ENCODE assay signal across 8 cellular contexts in the genomic region with DNA sequence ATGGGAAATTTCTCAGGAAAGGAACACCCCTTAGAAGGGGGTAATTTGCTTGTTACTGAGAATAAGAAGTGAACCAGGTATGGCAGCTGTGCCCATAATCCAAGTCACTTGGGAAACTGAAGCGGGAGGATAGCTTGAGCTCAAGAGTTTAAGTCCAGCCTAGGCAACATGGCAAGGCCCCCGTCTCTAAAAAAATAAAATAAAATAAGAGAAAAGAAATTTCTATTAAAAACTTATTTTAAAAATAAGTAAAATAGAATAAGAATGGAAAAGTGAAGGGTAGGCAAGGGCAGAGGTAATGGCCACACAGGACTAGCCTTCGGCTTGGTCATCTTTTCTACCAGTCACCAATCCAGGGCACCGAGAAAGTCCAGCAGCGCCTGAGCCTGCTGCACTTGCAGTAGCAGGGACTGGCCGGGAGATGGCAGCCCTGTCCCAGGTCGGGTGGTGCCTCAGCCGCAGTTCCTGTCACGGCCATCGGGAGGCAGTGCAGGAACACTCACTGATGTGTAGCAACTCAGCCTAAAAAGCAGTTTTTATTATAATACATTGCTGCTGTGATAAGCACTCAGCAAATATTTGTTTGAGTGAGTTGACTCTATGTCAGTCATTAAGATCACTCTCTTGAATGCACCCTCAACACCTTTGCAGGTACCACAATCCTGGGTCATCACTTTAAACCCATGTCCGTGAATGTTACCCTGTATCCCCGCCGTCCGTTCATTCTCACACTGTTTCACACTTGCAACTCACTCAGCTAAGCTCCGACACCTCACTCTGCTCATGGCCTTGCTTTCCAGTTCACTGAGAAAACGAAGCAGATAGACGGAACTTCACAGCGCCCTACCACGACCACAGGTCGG. TPM values are rescaled to one million over a fixed set of nuclear protein-coding genes. Genes with fewer than 3 reads are reported as not detected.
DNase-seq lines count a peak whose midpoint lies in the region; ATAC-seq and TF ChIP-seq lines count a peak whose summit lies in the region.

No MANE protein-coding gene starts in this region.

- DNase-seq in DMS79 (lab: John Stamatoyannopoulos, UW) (peak; percentile 41), Panc1 (ENCODE audit: low read depth, low spot score) (peak; percentile 85), fibroblast of peridontal ligament (ENCODE audit: extremely low read depth) (peak; percentile 79)
- peak; percentile 76 for DNase-seq in Jurkat, Clone E6-1 (ENCODE audit: low read depth, low spot score)
- peak; percentile 88 to 92 for DNase-seq in activated T-cell treated with anti-CD3 and anti-CD28 coated beads, Interleukin-2, amount 50 U/mL, for 72 hours
- DNase-seq in stimulated activated naive CD8-positive, alpha-beta T cell treated with anti-CD3 and anti-CD28 coated beads, Interleukin-15, amount 100 ng/mL, for 72 hours, result peak; percentile 88 to 90

- H3K4me3 Mint-ChIP-seq in activated T-cell treated with anti-CD3 and anti-CD28 coated beads, Interleukin-2, amount 50 U/mL, for 72 hours, result no peak overlapping the region
- no peak overlapping the region for H3K4me3 Mint-ChIP-seq in stimulated activated naive CD8-positive, alpha-beta T cell treated with anti-CD3 and anti-CD28 coated beads, Interleukin-15, amount 100 ng/mL, for 72 hours

- no TSS peak for BruUV-seq in Panc1 (replicated peaks; lab: Mats Ljungman, UMichigan)

- H3K9me3 ChIP-seq in Panc1 (ENCODE audit: control insufficient read depth, insufficient read depth, low read depth, low read length) (no peaks in the 10 kb centered on the region), neural cell (ENCODE audit: low read length) (no peaks in the 10 kb centered on the region)

- H3K36me3 ChIP-seq in Panc1 (ENCODE audit: control insufficient read depth, insufficient read depth, low read length), result no peaks in the 10 kb centered on the region
- H3K36me3 ChIP-seq in neural cell (ENCODE audit: insufficient read depth, low read length), result no peaks in the 10 kb centered on the region

- intact Hi-C loops in Panc1 (cut with micrococcal nuclease; ENCODE audit: unreplicated experiment), result loop anchor here (1.0 to 10.0 kb wide), 3 partner anchors 123 to 313 kb away; no protein-coding TSS in a partner anchor

- in situ Hi-C loops in Panc1 (cut with HindIII; ENCODE audit: low pct_unique_long_range_greater_than_20kb, low sequenced_read_pairs), result no loop called here

- H3K27me3 Mint-ChIP-seq in activated T-cell treated with anti-CD3 and anti-CD28 coated beads, Interleukin-2, amount 50 U/mL, for 72 hours (ENCODE audit: low read depth), result no peaks in the 10 kb centered on the region
- H3K27me3 Mint-ChIP-seq in stimulated activated naive CD8-positive, alpha-beta T cell treated with anti-CD3 and anti-CD28 coated beads, Interleukin-15, amount 100 ng/mL, for 72 hours, result no peaks in the 10 kb centered on the region

- H2AFZ ChIP-seq in neural cell (ENCODE audit: low read depth, low read length), result no peak overlapping the region

- H3K4me1 ChIP-seq in Panc1 (ENCODE audit: control insufficient read depth, insufficient read depth, low read length), result no peaks in the 10 kb centered on the region

- no peaks in the 10 kb centered on the region for H3K4me1 Mint-ChIP-seq in activated T-cell treated with anti-CD3 and anti-CD28 coated beads, Interleukin-2, amount 50 U/mL, for 72 hours (ENCODE audit: low read depth)
- no peaks in the 10 kb centered on the region for H3K4me1 Mint-ChIP-seq in stimulated activated naive CD8-positive, alpha-beta T cell treated with anti-CD3 and anti-CD28 coated beads, Interleukin-15, amount 100 ng/mL, for 72 hours

- H3K27me3 ChIP-seq in Panc1 (ENCODE audit: control insufficient read depth, insufficient read depth, low read length) (no peaks in the 10 kb centered on the region), neural cell (ENCODE audit: insufficient read depth, low read depth, low read length) (no peaks in the 10 kb centered on the region)

- ATAC-seq in GM21576 (IDR thresholded peaks at IDR 0.05; ENCODE audit: unreplicated experiment) (peak; percentile 89), Panc1 (peak; percentile 90)
- peak; percentile 89 to 94 for ATAC-seq in activated T-cell treated with anti-CD3 and anti-CD28 coated beads, Interleukin-2, amount 50 U/mL, for 72 hours (replicated peaks in 1 of 2)
- peak; percentile 82 for ATAC-seq in stimulated activated naive CD8-positive, alpha-beta T cell treated with anti-CD3 and anti-CD28 coated beads, Interleukin-15, amount 100 ng/mL, for 72 hours

- no peaks in the 10 kb centered on the region for H3K9me2 ChIP-seq in neural cell (ENCODE audit: insufficient read depth, low read length)

- H3K9ac ChIP-seq in neural cell (ENCODE audit: low read length), result no peak overlapping the region

- no peak for TF ChIP-seq EP300 in neural cell (conservative IDR thresholded peaks at IDR 0.05; ENCODE audit: poor library complexity, severe bottlenecking)

- TF ChIP-seq CTCF in Panc1 (IDR thresholded peaks at IDR 0.05), result peak; percentile 100
- TF ChIP-seq CTCF in neural cell (IDR thresholded peaks at IDR 0.05; ENCODE audit: poor library complexity, severe bottlenecking), result peak; percentile 99

- peak; percentile 93 for TF ChIP-seq RAD21 in neural cell (conservative IDR thresholded peaks at IDR 0.05)

- no peaks in the 10 kb centered on the region for H3K79me2 ChIP-seq in neural cell (replicated peaks; ENCODE audit: insufficient read depth, low read length)

- CTCF ChIA-PET in Panc1 (lab: Charles Lee), result interaction anchor here (0.7 to 1.2 kb wide), 3 partner anchors 17 to 314 kb away, joined by 3 to 5 read pairs (median 3); no protein-coding TSS in a partner anchor

- no peak overlapping the region for H3K27ac Mint-ChIP-seq in activated T-cell treated with anti-CD3 and anti-CD28 coated beads, Interleukin-2, amount 50 U/mL, for 72 hours
- H3K27ac Mint-ChIP-seq in stimulated activated naive CD8-positive, alpha-beta T cell treated with anti-CD3 and anti-CD28 coated beads, Interleukin-15, amount 100 ng/mL, for 72 hours, result no peak overlapping the region

- H3F3A ChIP-seq in neural cell (ENCODE audit: insufficient read depth, low read length, poor library complexity, severe bottlenecking), result no peaks in the 10 kb centered on the region

- H3K9me3 Mint-ChIP-seq in activated T-cell treated with anti-CD3 and anti-CD28 coated beads, Interleukin-2, amount 50 U/mL, for 72 hours, result no peaks in the 10 kb centered on the region
- no peaks in the 10 kb centered on the region for H3K9me3 Mint-ChIP-seq in stimulated activated naive CD8-positive, alpha-beta T cell treated with anti-CD3 and anti-CD28 coated beads, Interleukin-15, amount 100 ng/mL, for 72 hours

- H4K20me1 ChIP-seq in neural cell (ENCODE audit: insufficient read depth), result no peaks in the 10 kb centered on the region

- POLR2A ChIA-PET in Panc1 (lab: Charles Lee), result no interaction called here

- H3K36me3 Mint-ChIP-seq in activated T-cell treated with anti-CD3 and anti-CD28 coated beads, Interleukin-2, amount 50 U/mL, for 72 hours (ENCODE audit: insufficient read depth in 2 of 2), result no peaks in the 10 kb centered on the region

- H3K27ac ChIP-seq in Panc1 (ENCODE audit: low read length), result no peak overlapping the region
- H3K27ac ChIP-seq in neural cell (ENCODE audit: low read length), result no peak overlapping the region

- H3K4me3 ChIP-seq in Jurkat, Clone E6-1 (ENCODE audit: low read length), result no peak overlapping the region
- H3K4me3 ChIP-seq in Panc1 (ENCODE audit: low read depth in 2 of 2, low read length in 2 of 2) (no peak overlapping the region), neural cell (ENCODE audit: low read length) (no peak overlapping the region)

- no peak overlapping the region for H3K4me2 ChIP-seq in neural cell (ENCODE audit: low read length)

TF ChIP-seq in neural cell, 6 proteins besides CTCF, POLR2A, EP300 and RAD21:
- TF ChIP-seq, protein P1, sequence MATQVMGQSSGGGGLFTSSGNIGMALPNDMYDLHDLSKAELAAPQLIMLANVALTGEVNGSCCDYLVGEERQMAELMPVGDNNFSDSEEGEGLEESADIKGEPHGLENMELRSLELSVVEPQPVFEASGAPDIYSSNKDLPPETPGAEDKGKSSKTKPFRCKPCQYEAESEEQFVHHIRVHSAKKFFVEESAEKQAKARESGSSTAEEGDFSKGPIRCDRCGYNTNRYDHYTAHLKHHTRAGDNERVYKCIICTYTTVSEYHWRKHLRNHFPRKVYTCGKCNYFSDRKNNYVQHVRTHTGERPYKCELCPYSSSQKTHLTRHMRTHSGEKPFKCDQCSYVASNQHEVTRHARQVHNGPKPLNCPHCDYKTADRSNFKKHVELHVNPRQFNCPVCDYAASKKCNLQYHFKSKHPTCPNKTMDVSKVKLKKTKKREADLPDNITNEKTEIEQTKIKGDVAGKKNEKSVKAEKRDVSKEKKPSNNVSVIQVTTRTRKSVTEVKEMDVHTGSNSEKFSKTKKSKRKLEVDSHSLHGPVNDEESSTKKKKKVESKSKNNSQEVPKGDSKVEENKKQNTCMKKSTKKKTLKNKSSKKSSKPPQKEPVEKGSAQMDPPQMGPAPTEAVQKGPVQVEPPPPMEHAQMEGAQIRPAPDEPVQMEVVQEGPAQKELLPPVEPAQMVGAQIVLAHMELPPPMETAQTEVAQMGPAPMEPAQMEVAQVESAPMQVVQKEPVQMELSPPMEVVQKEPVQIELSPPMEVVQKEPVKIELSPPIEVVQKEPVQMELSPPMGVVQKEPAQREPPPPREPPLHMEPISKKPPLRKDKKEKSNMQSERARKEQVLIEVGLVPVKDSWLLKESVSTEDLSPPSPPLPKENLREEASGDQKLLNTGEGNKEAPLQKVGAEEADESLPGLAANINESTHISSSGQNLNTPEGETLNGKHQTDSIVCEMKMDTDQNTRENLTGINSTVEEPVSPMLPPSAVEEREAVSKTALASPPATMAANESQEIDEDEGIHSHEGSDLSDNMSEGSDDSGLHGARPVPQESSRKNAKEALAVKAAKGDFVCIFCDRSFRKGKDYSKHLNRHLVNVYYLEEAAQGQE (IDR thresholded peaks at IDR 0.05; ENCODE audit: borderline replicate concordance), result no peak
- TF ChIP-seq SMC3 (conservative IDR thresholded peaks at IDR 0.05; ENCODE audit: poor library complexity), result peak; percentile 98

RNA-seq across cellular contexts. Expression of gene GCM1, which starts 23.2 kb away (rescaled TPM):
- not detected for polyA plus RNA-seq in Jurkat, Clone E6-1 (2012; ENCODE audit: insufficient read depth, insufficient read length)
- total RNA-seq in Panc1 (2021; ENCODE audit: unreplicated experiment), result not detected
- polyA plus RNA-seq in Panc1 (2012; ENCODE audit: insufficient read length), result not detected
- under 1 TPM; 0.17 to 0.23 TPM for total RNA-seq in activated T-cell treated with anti-CD3 and anti-CD28 coated beads, Interleukin-2, amount 50 U/mL, for 72 hours
- not detected in 2 replicates for polyA plus RNA-seq in neural cell
- polyA minus RNA-seq in neural cell, result not detected in 2 replicates
